ENCODE assay signal across 8 cellular contexts in the genomic region with DNA sequence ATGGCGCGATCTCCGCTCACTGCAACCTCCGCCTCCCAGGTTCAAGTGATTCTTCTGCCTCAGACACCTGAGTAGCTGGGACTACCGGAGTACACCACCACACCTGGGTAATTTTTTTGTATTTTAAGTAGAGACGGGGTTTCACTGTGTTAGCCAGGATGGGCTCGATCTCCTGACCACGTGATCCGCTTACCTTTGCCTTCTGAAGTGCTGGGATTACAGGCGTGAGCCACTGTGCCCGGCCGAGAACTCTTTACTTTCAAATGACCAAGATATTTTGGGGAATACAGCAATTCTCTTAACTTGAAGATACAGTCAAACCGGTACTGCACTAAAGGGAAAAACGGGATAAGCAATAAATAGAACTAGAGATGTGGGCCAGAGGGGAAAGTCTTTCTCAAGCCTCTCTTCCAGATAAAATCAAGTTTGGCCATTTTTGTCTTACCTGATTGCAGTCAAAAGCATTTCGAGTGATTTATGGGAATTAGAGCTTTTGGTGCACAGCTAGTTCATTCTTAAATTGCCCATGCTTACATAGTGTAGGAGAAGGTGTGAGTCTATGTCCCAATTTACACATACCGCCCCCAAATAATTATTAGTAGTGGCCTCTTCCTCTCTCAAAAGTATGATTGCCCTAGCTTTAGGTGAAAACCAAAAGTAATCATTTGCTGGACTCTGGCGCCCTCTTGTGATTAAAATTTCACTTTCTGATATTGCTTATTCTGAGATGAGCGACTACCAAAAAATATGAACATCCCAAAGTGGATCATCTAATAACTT. TPM values are rescaled to one million over a fixed set of nuclear protein-coding genes. Genes with fewer than 3 reads are reported as not detected.
DNase-seq lines count a peak whose midpoint lies in the region; ATAC-seq, FAIRE-seq and TF ChIP-seq lines count a peak whose summit lies in the region.

No MANE protein-coding gene starts in this region.

- TF ChIP-seq CTCF in D721Med (IDR thresholded peaks at IDR 0.05; ENCODE audit: insufficient read depth, missing control alignments): peak; percentile 81
- peak; percentile 91 for TF ChIP-seq CTCF in KMS-11 (conservative IDR thresholded peaks at IDR 0.05; ENCODE audit: low read depth, low read length)

- no peaks in the 10 kb centered on the region for H3K36me3 Mint-ChIP-seq in effector memory CD8-positive, alpha-beta T cell (ENCODE audit: insufficient read depth)

- peaks cover 0 to 6% of the 10 kb centered on the region in 2 donors for H3K27me3 Mint-ChIP-seq in effector memory CD8-positive, alpha-beta T cell

- peaks cover 6% of the 10 kb centered on the region for H3K4me1 ChIP-seq in KMS-11 (ENCODE audit: low read depth, poor library complexity, severe bottlenecking)

- H3K27me3 ChIP-seq in KMS-11 (ENCODE audit: insufficient read depth, low read depth): no peaks in the 10 kb centered on the region

- H3K4me1 Mint-ChIP-seq in effector memory CD8-positive, alpha-beta T cell (ENCODE audit: low read depth in 2 of 2): no peaks in the 10 kb centered on the region

- no peaks in the 10 kb centered on the region for H3K36me3 ChIP-seq in KMS-11 (ENCODE audit: insufficient read depth)

- FAIRE-seq in D721Med (lab: Jason Lieb, UNC): peak; percentile 32
- no peak for FAIRE-seq in urothelium cell line (lab: Jason Lieb, UNC)

- H3K9me3 Mint-ChIP-seq in effector memory CD8-positive, alpha-beta T cell: no peaks in the 10 kb centered on the region

- no peak overlapping the region for H3K9ac ChIP-seq in KMS-11

- H3K4me2 ChIP-seq in KMS-11: peak overlapping the region; percentile 5; the same call in 1 of the 2 replicates

- no peak overlapping the region for H3K4me3 Mint-ChIP-seq in effector memory CD8-positive, alpha-beta T cell

- no peak overlapping the region for H3K27ac ChIP-seq in KMS-11

- no peak overlapping the region for H3K4me3 ChIP-seq in KMS-11 (IDR thresholded peaks at IDR 0.05; ENCODE audit: insufficient read depth, low read depth, low read length)

- peak overlapping the region; percentile 10; the same call in 1 of the 2 replicates for H2AFZ ChIP-seq in KMS-11 (ENCODE audit: low read depth)

- no peak overlapping the region for H3K27ac Mint-ChIP-seq in effector memory CD8-positive, alpha-beta T cell

- DNase-seq in D721Med (ENCODE audit: insufficient read length, low spot score) (no peak), T-helper 9 cell (peak; percentile 19), mucosa of gallbladder (ENCODE audit: low spot score) (peak; percentile 58), urothelium cell line (ENCODE audit: low spot score) (peak; percentile 43), 8988T (no peak)
- peak; percentile 62 to 66 (median 63) for DNase-seq in effector memory CD8-positive, alpha-beta T cell

- ATAC-seq in GM18870 (IDR thresholded peaks at IDR 0.05; ENCODE audit: unreplicated experiment): peak; percentile 55
- peak; percentile 65 for ATAC-seq in effector memory CD8-positive, alpha-beta T cell (replicated peaks)

- H4K20me1 ChIP-seq in KMS-11 (ENCODE audit: insufficient read depth): no peaks in the 10 kb centered on the region

- H3K79me2 ChIP-seq in KMS-11 (ENCODE audit: insufficient read depth, low read depth): no peaks in the 10 kb centered on the region

RNA-seq across cellular contexts. Expression of a gene that starts 53.2 kb away (rescaled TPM):
- total RNA-seq in mucosa of gallbladder: 3.5 TPM

Comparison
In these comparisons a context has a peak if more than half of its experiments do, and no peak if none do; other contexts are left out.
1. DNase-seq: peak in T-helper 9 cell (single experiment), effector memory CD8-positive, alpha-beta T cell (3 of 3), mucosa of gallbladder (single experiment) and urothelium cell line (single experiment); none in D721Med (single experiment) and 8988T (single experiment).